Comparison of ENCODE assay signal across 1 cellular context in the genomic region with DNA sequence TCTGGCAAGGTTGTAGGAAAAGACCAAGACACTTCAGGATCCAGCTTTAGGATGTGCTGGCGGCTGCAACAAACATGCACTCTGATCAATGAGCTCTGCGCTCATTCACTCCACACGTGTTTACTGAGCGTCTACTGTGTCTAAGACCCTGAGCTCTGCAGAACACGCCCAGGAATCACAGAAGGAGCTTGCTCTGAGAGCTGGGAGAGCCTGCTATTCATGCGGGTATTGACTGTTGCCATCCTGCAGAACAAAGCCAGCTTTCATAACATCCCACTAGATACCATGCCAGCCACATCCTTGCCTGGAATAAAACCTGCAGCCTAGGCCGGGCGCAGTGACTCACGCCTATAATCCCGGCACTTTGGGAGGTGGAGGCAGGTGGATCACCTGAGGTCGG.
TF ChIP-seq lines count a peak whose summit lies in the region.

No MANE protein-coding gene starts in this region.

TF ChIP-seq in HepG2, 621 proteins besides CTCF, POLR2A, EP300 and RAD21 (continued from another document and continues in another):
- TF ChIP-seq, protein P1, sequence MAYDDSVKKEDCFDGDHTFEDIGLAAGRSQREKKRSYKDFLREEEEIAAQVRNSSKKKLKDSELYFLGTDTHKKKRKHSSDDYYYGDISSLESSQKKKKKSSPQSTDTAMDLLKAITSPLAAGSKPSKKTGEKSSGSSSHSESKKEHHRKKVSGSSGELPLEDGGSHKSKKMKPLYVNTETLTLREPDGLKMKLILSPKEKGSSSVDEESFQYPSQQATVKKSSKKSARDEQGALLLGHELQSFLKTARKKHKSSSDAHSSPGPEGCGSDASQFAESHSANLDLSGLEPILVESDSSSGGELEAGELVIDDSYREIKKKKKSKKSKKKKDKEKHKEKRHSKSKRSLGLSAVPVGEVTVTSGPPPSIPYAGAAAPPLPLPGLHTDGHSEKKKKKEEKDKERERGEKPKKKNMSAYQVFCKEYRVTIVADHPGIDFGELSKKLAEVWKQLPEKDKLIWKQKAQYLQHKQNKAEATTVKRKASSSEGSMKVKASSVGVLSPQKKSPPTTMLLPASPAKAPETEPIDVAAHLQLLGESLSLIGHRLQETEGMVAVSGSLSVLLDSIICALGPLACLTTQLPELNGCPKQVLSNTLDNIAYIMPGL (CRISPR knock-in tag; IDR thresholded peaks at IDR 0.05; ENCODE audit: borderline replicate concordance in 1 of 2, low read depth in 1 of 2) = no peak
- TF ChIP-seq, protein P2, sequence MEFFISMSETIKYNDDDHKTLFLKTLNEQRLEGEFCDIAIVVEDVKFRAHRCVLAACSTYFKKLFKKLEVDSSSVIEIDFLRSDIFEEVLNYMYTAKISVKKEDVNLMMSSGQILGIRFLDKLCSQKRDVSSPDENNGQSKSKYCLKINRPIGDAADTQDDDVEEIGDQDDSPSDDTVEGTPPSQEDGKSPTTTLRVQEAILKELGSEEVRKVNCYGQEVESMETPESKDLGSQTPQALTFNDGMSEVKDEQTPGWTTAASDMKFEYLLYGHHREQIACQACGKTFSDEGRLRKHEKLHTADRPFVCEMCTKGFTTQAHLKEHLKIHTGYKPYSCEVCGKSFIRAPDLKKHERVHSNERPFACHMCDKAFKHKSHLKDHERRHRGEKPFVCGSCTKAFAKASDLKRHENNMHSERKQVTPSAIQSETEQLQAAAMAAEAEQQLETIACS (CRISPR knock-in tag; IDR thresholded peaks at IDR 0.05) = no peak
- TF ChIP-seq HCFC1 (IDR thresholded peaks at IDR 0.05; ENCODE audit: low read depth, low read length) (no peak), HMG20A (CRISPR knock-in tag; IDR thresholded peaks at IDR 0.05; ENCODE audit: borderline replicate concordance) (peak; percentile 18; the same call in 1 of the 2 replicates), MAZ (IDR thresholded peaks at IDR 0.05; ENCODE audit: borderline replicate concordance, low read depth, low read length) (no peak), MAZ (CRISPR knock-in tag; IDR thresholded peaks at IDR 0.05; ENCODE audit: low read depth) (no peak), MIXL1 (CRISPR knock-in tag; IDR thresholded peaks at IDR 0.05) (no peak), ERF (CRISPR knock-in tag; IDR thresholded peaks at IDR 0.05) (peak; percentile 62; the same call in 1 of the 2 replicates), RXRB (CRISPR knock-in tag; IDR thresholded peaks at IDR 0.05; ENCODE audit: borderline replicate concordance) (peak; percentile 49; the same call in 1 of the 2 replicates), SAP130 (CRISPR knock-in tag; IDR thresholded peaks at IDR 0.05; ENCODE audit: low read depth) (peak; percentile 65), CCDC6 (CRISPR knock-in tag; IDR thresholded peaks at IDR 0.05) (no peak), ZNF883 (CRISPR knock-in tag; IDR thresholded peaks at IDR 0.05; ENCODE audit: not compliant biosample characterization) (no peak), CBX1 (IDR thresholded peaks at IDR 0.05; ENCODE audit: low read depth) (no peak), NCOA5 (CRISPR knock-in tag; IDR thresholded peaks at IDR 0.05) (no peak), KLF13 (CRISPR knock-in tag; IDR thresholded peaks at IDR 0.05) (no peak), CBFB (CRISPR knock-in tag; IDR thresholded peaks at IDR 0.05) (no peak), NPAS2 (CRISPR knock-in tag; IDR thresholded peaks at IDR 0.05; ENCODE audit: borderline replicate concordance) (no peak), ZNF562 (CRISPR knock-in tag; IDR thresholded peaks at IDR 0.05; ENCODE audit: borderline replicate concordance) (no peak), NR2F6 (IDR thresholded peaks at IDR 0.05) (no peak), NR2F6 (CRISPR knock-in tag; IDR thresholded peaks at IDR 0.05) (peak; percentile 55; the same call in 1 of the 2 replicates), KLF12 (CRISPR knock-in tag; IDR thresholded peaks at IDR 0.05; ENCODE audit: borderline replicate concordance) (no peak), HNF4G (IDR thresholded peaks at IDR 0.05; ENCODE audit: borderline replicate concordance, low read depth, low read length) (no peak), HNF4G (CRISPR knock-in tag; IDR thresholded peaks at IDR 0.05; ENCODE audit: borderline replicate concordance, low read depth) (no peak), ZNF556 (CRISPR knock-in tag; IDR thresholded peaks at IDR 0.05; ENCODE audit: borderline replicate concordance) (0 out of 2 replicates have a peak, but pooled peaks have one; percentile 20), NCOA1 (CRISPR knock-in tag; IDR thresholded peaks at IDR 0.05) (no peak), ZNF777 (CRISPR knock-in tag; IDR thresholded peaks at IDR 0.05) (no peak), ZNF878 (CRISPR knock-in tag; IDR thresholded peaks at IDR 0.05) (no peak), ZNF614 (CRISPR knock-in tag; IDR thresholded peaks at IDR 0.05; ENCODE audit: borderline replicate concordance) (0 out of 2 replicates have a peak, but pooled peaks have one; percentile 44), FOXK1 (CRISPR knock-in tag; IDR thresholded peaks at IDR 0.05; ENCODE audit: borderline replicate concordance, low read depth) (no peak)
- TF ChIP-seq, protein P3, sequence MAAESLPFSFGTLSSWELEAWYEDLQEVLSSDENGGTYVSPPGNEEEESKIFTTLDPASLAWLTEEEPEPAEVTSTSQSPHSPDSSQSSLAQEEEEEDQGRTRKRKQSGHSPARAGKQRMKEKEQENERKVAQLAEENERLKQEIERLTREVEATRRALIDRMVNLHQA (CRISPR knock-in tag; IDR thresholded peaks at IDR 0.05) = no peak
- TF ChIP-seq, protein P4, sequence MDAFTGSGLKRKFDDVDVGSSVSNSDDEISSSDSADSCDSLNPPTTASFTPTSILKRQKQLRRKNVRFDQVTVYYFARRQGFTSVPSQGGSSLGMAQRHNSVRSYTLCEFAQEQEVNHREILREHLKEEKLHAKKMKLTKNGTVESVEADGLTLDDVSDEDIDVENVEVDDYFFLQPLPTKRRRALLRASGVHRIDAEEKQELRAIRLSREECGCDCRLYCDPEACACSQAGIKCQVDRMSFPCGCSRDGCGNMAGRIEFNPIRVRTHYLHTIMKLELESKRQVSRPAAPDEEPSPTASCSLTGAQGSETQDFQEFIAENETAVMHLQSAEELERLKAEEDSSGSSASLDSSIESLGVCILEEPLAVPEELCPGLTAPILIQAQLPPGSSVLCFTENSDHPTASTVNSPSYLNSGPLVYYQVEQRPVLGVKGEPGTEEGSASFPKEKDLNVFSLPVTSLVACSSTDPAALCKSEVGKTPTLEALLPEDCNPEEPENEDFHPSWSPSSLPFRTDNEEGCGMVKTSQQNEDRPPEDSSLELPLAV (CRISPR knock-in tag; conservative IDR thresholded peaks at IDR 0.05; ENCODE audit: low read depth) = no peak
- TF ChIP-seq, protein P5, sequence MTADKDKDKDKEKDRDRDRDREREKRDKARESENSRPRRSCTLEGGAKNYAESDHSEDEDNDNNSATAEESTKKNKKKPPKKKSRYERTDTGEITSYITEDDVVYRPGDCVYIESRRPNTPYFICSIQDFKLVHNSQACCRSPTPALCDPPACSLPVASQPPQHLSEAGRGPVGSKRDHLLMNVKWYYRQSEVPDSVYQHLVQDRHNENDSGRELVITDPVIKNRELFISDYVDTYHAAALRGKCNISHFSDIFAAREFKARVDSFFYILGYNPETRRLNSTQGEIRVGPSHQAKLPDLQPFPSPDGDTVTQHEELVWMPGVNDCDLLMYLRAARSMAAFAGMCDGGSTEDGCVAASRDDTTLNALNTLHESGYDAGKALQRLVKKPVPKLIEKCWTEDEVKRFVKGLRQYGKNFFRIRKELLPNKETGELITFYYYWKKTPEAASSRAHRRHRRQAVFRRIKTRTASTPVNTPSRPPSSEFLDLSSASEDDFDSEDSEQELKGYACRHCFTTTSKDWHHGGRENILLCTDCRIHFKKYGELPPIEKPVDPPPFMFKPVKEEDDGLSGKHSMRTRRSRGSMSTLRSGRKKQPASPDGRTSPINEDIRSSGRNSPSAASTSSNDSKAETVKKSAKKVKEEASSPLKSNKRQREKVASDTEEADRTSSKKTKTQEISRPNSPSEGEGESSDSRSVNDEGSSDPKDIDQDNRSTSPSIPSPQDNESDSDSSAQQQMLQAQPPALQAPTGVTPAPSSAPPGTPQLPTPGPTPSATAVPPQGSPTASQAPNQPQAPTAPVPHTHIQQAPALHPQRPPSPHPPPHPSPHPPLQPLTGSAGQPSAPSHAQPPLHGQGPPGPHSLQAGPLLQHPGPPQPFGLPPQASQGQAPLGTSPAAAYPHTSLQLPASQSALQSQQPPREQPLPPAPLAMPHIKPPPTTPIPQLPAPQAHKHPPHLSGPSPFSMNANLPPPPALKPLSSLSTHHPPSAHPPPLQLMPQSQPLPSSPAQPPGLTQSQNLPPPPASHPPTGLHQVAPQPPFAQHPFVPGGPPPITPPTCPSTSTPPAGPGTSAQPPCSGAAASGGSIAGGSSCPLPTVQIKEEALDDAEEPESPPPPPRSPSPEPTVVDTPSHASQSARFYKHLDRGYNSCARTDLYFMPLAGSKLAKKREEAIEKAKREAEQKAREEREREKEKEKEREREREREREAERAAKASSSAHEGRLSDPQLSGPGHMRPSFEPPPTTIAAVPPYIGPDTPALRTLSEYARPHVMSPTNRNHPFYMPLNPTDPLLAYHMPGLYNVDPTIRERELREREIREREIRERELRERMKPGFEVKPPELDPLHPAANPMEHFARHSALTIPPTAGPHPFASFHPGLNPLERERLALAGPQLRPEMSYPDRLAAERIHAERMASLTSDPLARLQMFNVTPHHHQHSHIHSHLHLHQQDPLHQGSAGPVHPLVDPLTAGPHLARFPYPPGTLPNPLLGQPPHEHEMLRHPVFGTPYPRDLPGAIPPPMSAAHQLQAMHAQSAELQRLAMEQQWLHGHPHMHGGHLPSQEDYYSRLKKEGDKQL (CRISPR knock-in tag; IDR thresholded peaks at IDR 0.05; ENCODE audit: low read depth) = no peak
- TF ChIP-seq, protein P6, sequence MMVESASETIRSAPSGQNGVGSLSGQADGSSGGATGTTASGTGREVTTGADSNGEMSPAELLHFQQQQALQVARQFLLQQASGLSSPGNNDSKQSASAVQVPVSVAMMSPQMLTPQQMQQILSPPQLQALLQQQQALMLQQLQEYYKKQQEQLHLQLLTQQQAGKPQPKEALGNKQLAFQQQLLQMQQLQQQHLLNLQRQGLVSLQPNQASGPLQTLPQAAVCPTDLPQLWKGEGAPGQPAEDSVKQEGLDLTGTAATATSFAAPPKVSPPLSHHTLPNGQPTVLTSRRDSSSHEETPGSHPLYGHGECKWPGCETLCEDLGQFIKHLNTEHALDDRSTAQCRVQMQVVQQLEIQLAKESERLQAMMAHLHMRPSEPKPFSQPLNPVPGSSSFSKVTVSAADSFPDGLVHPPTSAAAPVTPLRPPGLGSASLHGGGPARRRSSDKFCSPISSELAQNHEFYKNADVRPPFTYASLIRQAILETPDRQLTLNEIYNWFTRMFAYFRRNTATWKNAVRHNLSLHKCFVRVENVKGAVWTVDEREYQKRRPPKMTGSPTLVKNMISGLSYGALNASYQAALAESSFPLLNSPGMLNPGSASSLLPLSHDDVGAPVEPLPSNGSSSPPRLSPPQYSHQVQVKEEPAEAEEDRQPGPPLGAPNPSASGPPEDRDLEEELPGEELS (CRISPR knock-in tag; IDR thresholded peaks at IDR 0.05) = peak; percentile 61; the same call in 1 of the 2 replicates
- TF ChIP-seq, protein P7, sequence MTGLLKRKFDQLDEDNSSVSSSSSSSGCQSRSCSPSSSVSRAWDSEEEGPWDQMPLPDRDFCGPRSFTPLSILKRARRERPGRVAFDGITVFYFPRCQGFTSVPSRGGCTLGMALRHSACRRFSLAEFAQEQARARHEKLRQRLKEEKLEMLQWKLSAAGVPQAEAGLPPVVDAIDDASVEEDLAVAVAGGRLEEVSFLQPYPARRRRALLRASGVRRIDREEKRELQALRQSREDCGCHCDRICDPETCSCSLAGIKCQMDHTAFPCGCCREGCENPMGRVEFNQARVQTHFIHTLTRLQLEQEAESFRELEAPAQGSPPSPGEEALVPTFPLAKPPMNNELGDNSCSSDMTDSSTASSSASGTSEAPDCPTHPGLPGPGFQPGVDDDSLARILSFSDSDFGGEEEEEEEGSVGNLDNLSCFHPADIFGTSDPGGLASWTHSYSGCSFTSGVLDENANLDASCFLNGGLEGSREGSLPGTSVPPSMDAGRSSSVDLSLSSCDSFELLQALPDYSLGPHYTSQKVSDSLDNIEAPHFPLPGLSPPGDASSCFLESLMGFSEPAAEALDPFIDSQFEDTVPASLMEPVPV (CRISPR knock-in tag; IDR thresholded peaks at IDR 0.05) = no peak
- TF ChIP-seq, protein P8, sequence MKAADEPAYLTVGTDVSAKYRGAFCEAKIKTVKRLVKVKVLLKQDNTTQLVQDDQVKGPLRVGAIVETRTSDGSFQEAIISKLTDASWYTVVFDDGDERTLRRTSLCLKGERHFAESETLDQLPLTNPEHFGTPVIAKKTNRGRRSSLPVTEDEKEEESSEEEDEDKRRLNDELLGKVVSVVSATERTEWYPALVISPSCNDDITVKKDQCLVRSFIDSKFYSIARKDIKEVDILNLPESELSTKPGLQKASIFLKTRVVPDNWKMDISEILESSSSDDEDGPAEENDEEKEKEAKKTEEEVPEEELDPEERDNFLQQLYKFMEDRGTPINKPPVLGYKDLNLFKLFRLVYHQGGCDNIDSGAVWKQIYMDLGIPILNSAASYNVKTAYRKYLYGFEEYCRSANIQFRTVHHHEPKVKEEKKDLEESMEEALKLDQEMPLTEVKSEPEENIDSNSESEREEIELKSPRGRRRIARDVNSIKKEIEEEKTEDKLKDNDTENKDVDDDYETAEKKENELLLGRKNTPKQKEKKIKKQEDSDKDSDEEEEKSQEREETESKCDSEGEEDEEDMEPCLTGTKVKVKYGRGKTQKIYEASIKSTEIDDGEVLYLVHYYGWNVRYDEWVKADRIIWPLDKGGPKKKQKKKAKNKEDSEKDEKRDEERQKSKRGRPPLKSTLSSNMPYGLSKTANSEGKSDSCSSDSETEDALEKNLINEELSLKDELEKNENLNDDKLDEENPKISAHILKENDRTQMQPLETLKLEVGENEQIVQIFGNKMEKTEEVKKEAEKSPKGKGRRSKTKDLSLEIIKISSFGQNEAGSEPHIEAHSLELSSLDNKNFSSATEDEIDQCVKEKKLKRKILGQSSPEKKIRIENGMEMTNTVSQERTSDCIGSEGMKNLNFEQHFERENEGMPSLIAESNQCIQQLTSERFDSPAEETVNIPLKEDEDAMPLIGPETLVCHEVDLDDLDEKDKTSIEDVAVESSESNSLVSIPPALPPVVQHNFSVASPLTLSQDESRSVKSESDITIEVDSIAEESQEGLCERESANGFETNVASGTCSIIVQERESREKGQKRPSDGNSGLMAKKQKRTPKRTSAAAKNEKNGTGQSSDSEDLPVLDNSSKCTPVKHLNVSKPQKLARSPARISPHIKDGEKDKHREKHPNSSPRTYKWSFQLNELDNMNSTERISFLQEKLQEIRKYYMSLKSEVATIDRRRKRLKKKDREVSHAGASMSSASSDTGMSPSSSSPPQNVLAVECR (CRISPR knock-in tag; IDR thresholded peaks at IDR 0.05; ENCODE audit: borderline replicate concordance) = peak; percentile 24; the same call in 1 of the 2 replicates
- TF ChIP-seq, protein P9, sequence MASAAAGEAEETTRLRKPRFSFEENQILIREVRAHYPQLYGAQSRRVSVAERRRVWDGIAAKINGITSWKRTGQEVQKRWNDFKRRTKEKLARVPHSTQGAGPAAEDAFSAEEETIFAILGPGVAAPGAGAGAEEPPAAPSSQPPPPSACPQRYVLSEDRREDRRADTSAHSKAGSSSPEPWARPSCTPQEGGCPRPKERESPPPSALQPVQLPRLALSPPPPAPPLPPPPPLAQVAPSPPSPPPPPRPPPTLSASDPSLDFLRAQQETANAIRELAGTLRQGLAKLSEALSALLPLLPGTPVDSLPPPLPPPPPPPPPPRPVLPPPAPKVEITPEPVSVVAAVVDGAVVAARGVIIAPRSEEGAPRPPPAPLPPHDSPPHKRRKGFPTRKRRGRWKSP (CRISPR knock-in tag; IDR thresholded peaks at IDR 0.05) = no peak
